34 cellular contexts compared by ENCODE assay signal in genomic region chr1:227828773-227829172, GRCh38. TPM values are rescaled to one million over a fixed set of nuclear protein-coding genes. Genes with fewer than 3 reads are reported as not detected.
"Had no signal": no experiment of that assay in that cellular context is flagged by ENCODE, and none has a peak within 500 bp of the region (broad histone marks: within the 10 kb centered on the region; RNA-seq: fewer than 3 reads in every experiment).

No MANE protein-coding gene starts in this region.

- H3K4me3 ChIP-seq: colonic mucosa, gastrocnemius medialis, lung, neural progenitor cell, prostate gland, right atrium auricular region, smooth muscle cell, suprapubic skin, transverse colon, upper lobe of right lung, uterus had no signal

- H3K4me2 ChIP-seq: neural progenitor cell, smooth muscle cell had no signal

- H3K36me3 ChIP-seq: colonic mucosa, gastrocnemius medialis, neural progenitor cell, prostate gland, right atrium auricular region, suprapubic skin, transverse colon, upper lobe of right lung, uterus had no signal

- H3K27me3 ChIP-seq: colonic mucosa, gastrocnemius medialis, right atrium auricular region, transverse colon, upper lobe of right lung, uterus had no signal

- H3K9ac ChIP-seq: neural progenitor cell, parathyroid adenoma had no signal

- H3K4me1 ChIP-seq: colonic mucosa, gastrocnemius medialis, neural progenitor cell, parathyroid adenoma, prostate gland, right atrium auricular region, suprapubic skin, transverse colon, upper lobe of right lung, uterus had no signal

- H3K27ac ChIP-seq: colonic mucosa, gastrocnemius medialis, neural progenitor cell, parathyroid adenoma, prostate gland, right atrium auricular region, suprapubic skin, transverse colon, upper lobe of right lung, uterus had no signal

- H3K9me3 ChIP-seq: colonic mucosa, gastrocnemius medialis, prostate gland, right atrium auricular region, transverse colon, upper lobe of right lung, uterus had no signal

- DNase-seq: colonic mucosa; effector memory CD4-positive, alpha-beta T cell; foreskin fibroblast; gastrocnemius medialis; head of caudate nucleus; kidney; mesenchymal stem cell; midbrain; naive thymus-derived CD4-positive, alpha-beta T cell; stimulated activated CD4-positive, alpha-beta T cell treated with anti-CD3 and anti-CD28 coated beads, Interleukin-12 subunit alpha, Interleukin-12 subunit beta, amount 100 ng/mL, for 4 hours; stimulated activated CD4-positive, alpha-beta T cell treated with anti-CD3 and anti-CD28 coated beads, Interleukin-1b, Interleukin-23, amount 100 ng/mL, for 48 hours; stimulated activated CD4-positive, alpha-beta T cell treated with anti-CD3 and anti-CD28 coated beads, Interleukin-4, amount 100 ng/mL, for 1 hour; stimulated activated CD8-positive, alpha-beta memory T cell treated with anti-CD3 and anti-CD28 coated beads, Interleukin-4, amount 100 ng/mL, for 48 hours; stimulated activated naive CD4-positive, alpha-beta T cell; stimulated activated naive CD8-positive, alpha-beta T cell treated with anti-CD3 and anti-CD28 coated beads, Interleukin-15, amount 100 ng/mL, for 72 hours; transverse colon; upper lobe of right lung; uterus had no signal

- FAIRE-seq: endometrium, kidney had no signal

- ATAC-seq: gastrocnemius medialis; left lobe of liver; naive thymus-derived CD4-positive, alpha-beta T cell; sciatic nerve; stimulated activated naive CD8-positive, alpha-beta T cell treated with anti-CD3 and anti-CD28 coated beads, Interleukin-15, amount 100 ng/mL, for 72 hours; upper lobe of right lung had no signal

- H2AFZ ChIP-seq: neural progenitor cell, parathyroid adenoma had no signal

- H3K79me2 ChIP-seq: parathyroid adenoma had no signal

RNA-seq across cellular contexts. Expression of gene PRSS38, which starts 13.3 kb away (rescaled TPM):
- total RNA-seq: colonic mucosa; gastrocnemius medialis; glomerular endothelial cell; kidney; left lobe of liver; liver; lung; mucosa of gallbladder; naive thymus-derived CD4-positive, alpha-beta T cell; osteoblast; right atrium auricular region; sciatic nerve; smooth muscle cell; suprapubic skin; transverse colon; upper lobe of right lung; uterus had no signal
- polyA plus RNA-seq: esophagus; liver; lung; naive thymus-derived CD4-positive, alpha-beta T cell; smooth muscle cell; thymus had no signal
